ENCODE assay signal across 14 cellular contexts in genomic region chr12:47752552-47752951, GRCh38. TPM values are rescaled to one million over a fixed set of nuclear protein-coding genes. Genes with fewer than 3 reads are reported as not detected.
A peak's percentile ranks its signal among the peaks of the same experiment; 100 is the strongest.
DNase-seq lines count a peak whose midpoint lies in the region; ATAC-seq and TF ChIP-seq lines count a peak whose summit lies in the region.
"Had no signal": no experiment of that assay in that cellular context is flagged by ENCODE, and none has a peak within 500 bp of the region (broad histone marks: within the 10 kb centered on the region; RNA-seq: fewer than 3 reads in every experiment).

No MANE protein-coding gene starts in this region.

- peak; percentile 97 for DNase-seq in GM23248
- peak; percentile 84 for DNase-seq in adipocyte (ENCODE audit: low read depth)
- DNase-seq in fibroblast of the conjunctiva (ENCODE audit: low read depth): peak; percentile 43
- DNase-seq in stomach: no peak
- DNase-seq in activated CD4-positive, alpha-beta T cell treated with anti-CD3 and anti-CD28 coated beads, Interleukin-2, amount 10 ng/mL, durations not matched to agents 7 days and 5 days: no peak
- DNase-seq in NAMALWA (ENCODE audit: low spot score): no peak
- no peak for DNase-seq in activated T-cell treated with anti-CD3 and anti-CD28 coated beads, Interleukin-2, amount 50 U/mL, for 72 hours
- DNase-seq in brain microvascular endothelial cell: no peak
- DNase-seq: COR-L47; glutamatergic neuron; KG1; NCI-H524; stimulated activated CD4-positive, alpha-beta T cell treated with anti-CD3 and anti-CD28 coated beads, Interleukin-15, amount 100 ng/mL, for 24 hours; stimulated activated naive CD4-positive, alpha-beta T cell treated with Interleukin-2 at 50 U/mL for 16 hours had no signal

- ATAC-seq in activated T-cell treated with anti-CD3 and anti-CD28 coated beads, Interleukin-2, amount 50 U/mL, for 72 hours (replicated peaks in 1 of 2): no peak

- H3K27ac ChIP-seq in GM23248 (peak overlapping the region; percentile 83), stomach (peak overlapping the region; percentile 5 to 88 (median 77)), brain microvascular endothelial cell (no peak overlapping the region)

- no peaks in the 10 kb centered on the region for H3K79me2 ChIP-seq in GM23248 (ENCODE audit: insufficient read depth)

- CTCF ChIA-PET in activated CD4-positive, alpha-beta T cell treated with anti-CD3 and anti-CD28 coated beads, Interleukin-2, amount 10 ng/mL, durations not matched to agents 7 days and 5 days (lab: Charles Lee): interaction anchor here (0.7 to 4.2 kb wide), 6 partner anchors 9 to 37 kb away, joined by 3 to 18 read pairs (median 6); no protein-coding TSS in a partner anchor

- H3K27me3 ChIP-seq in GM23248 (replicated peaks; ENCODE audit: insufficient read depth): no peaks in the 10 kb centered on the region
- no peaks in the 10 kb centered on the region for H3K27me3 ChIP-seq in adipocyte (replicated peaks; ENCODE audit: control insufficient read depth, insufficient read depth, low read length)
- no peaks in the 10 kb centered on the region for H3K27me3 ChIP-seq in stomach
- H3K27me3 ChIP-seq in brain microvascular endothelial cell (replicated peaks): no peaks in the 10 kb centered on the region

- peak overlapping the region; percentile 58; the same call in 1 of the 2 replicates for H2AFZ ChIP-seq in GM23248

- H3K36me3 Mint-ChIP-seq in activated CD4-positive, alpha-beta T cell treated with anti-CD3 and anti-CD28 coated beads, Interleukin-2, amount 10 ng/mL, durations not matched to agents 7 days and 5 days (ENCODE audit: low read depth): no peaks in the 10 kb centered on the region
- no peaks in the 10 kb centered on the region for H3K36me3 Mint-ChIP-seq in activated T-cell treated with anti-CD3 and anti-CD28 coated beads, Interleukin-2, amount 50 U/mL, for 72 hours (ENCODE audit: insufficient read depth in 2 of 2)

- H3K27ac Mint-ChIP-seq in activated CD4-positive, alpha-beta T cell treated with anti-CD3 and anti-CD28 coated beads, Interleukin-2, amount 10 ng/mL, durations not matched to agents 7 days and 5 days: no peak overlapping the region
- H3K27ac Mint-ChIP-seq in activated T-cell treated with anti-CD3 and anti-CD28 coated beads, Interleukin-2, amount 50 U/mL, for 72 hours: no peak overlapping the region

- 6 to 10% methylated on average over 7 of the region's 7 CpGs for WGBS in GM23248 (ENCODE audit: low coverage in 1 of 2, low lambda C conversion rate in 2 of 2, missing lambda C conversion rate in 2 of 2), 2 experiments
- 59 to 71% (median 64%) methylated on average over 5 to 7 of the region's 7 CpGs for WGBS in stomach, 5 donors

- no peak overlapping the region for H3K4me3 ChIP-seq in GM23248
- no peak overlapping the region for H3K4me3 ChIP-seq in adipocyte (ENCODE audit: low read length)
- H3K4me3 ChIP-seq in stomach: no peak overlapping the region
- H3K4me3 ChIP-seq in brain microvascular endothelial cell (ENCODE audit: low read depth, low read length): no peak overlapping the region

- no peak overlapping the region for H3K4me3 Mint-ChIP-seq in activated CD4-positive, alpha-beta T cell treated with anti-CD3 and anti-CD28 coated beads, Interleukin-2, amount 10 ng/mL, durations not matched to agents 7 days and 5 days
- H3K4me3 Mint-ChIP-seq in activated T-cell treated with anti-CD3 and anti-CD28 coated beads, Interleukin-2, amount 50 U/mL, for 72 hours: no peak overlapping the region

- POLR2A ChIA-PET in activated CD4-positive, alpha-beta T cell treated with anti-CD3 and anti-CD28 coated beads, Interleukin-2, amount 10 ng/mL, durations not matched to agents 7 days and 5 days (lab: Charles Lee): no interaction called here

- TF ChIP-seq POLR2A in stomach (IDR thresholded peaks at IDR 0.05): no peak

- no peak for TF ChIP-seq EP300 in stomach (IDR thresholded peaks at IDR 0.05)

- no peaks in the 10 kb centered on the region for H3K9me2 ChIP-seq in GM23248 (ENCODE audit: insufficient read depth)

- no peak for TF ChIP-seq CTCF in stomach (IDR thresholded peaks at IDR 0.05)
- TF ChIP-seq CTCF in brain microvascular endothelial cell (IDR thresholded peaks at IDR 0.05; ENCODE audit: low read depth, low read length, missing control alignments): no peak

- peaks cover 23% of the 10 kb centered on the region for H3F3A ChIP-seq in GM23248 (ENCODE audit: insufficient read depth)

- H4K20me1 ChIP-seq in GM23248 (ENCODE audit: insufficient read depth): no peaks in the 10 kb centered on the region

- H3K4me1 Mint-ChIP-seq in activated CD4-positive, alpha-beta T cell treated with anti-CD3 and anti-CD28 coated beads, Interleukin-2, amount 10 ng/mL, durations not matched to agents 7 days and 5 days: peaks cover 16% of the 10 kb centered on the region
- H3K4me1 Mint-ChIP-seq in activated T-cell treated with anti-CD3 and anti-CD28 coated beads, Interleukin-2, amount 50 U/mL, for 72 hours (ENCODE audit: low read depth): peaks cover 29% of the 10 kb centered on the region

- peak overlapping the region; percentile 52 for H3K4me2 ChIP-seq in GM23248 (ENCODE audit: unreplicated experiment)

- H3K36me3 ChIP-seq in GM23248 (ENCODE audit: low read depth) (no peaks in the 10 kb centered on the region), adipocyte (ENCODE audit: control insufficient read depth, insufficient read depth, low read length, severe bottlenecking) (no peaks in the 10 kb centered on the region), stomach (peaks cover 4 to 38% (median 36%) of the 10 kb centered on the region in 4 donors), brain microvascular endothelial cell (replicated peaks) (no peaks in the 10 kb centered on the region)

- intact Hi-C loops in stomach (cut with DNase I; ENCODE audit: low total_unique reads): no loop called here

- H3K9ac ChIP-seq in GM23248: peak overlapping the region; percentile 59
- no peak overlapping the region for H3K9ac ChIP-seq in adipocyte (ENCODE audit: low read length)

- no peaks in the 10 kb centered on the region for H3K9me3 Mint-ChIP-seq in activated CD4-positive, alpha-beta T cell treated with anti-CD3 and anti-CD28 coated beads, Interleukin-2, amount 10 ng/mL, durations not matched to agents 7 days and 5 days
- H3K9me3 Mint-ChIP-seq in activated T-cell treated with anti-CD3 and anti-CD28 coated beads, Interleukin-2, amount 50 U/mL, for 72 hours: no peaks in the 10 kb centered on the region

- no peaks in the 10 kb centered on the region for H3K27me3 Mint-ChIP-seq in activated CD4-positive, alpha-beta T cell treated with anti-CD3 and anti-CD28 coated beads, Interleukin-2, amount 10 ng/mL, durations not matched to agents 7 days and 5 days
- peaks cover 6% of the 10 kb centered on the region for H3K27me3 Mint-ChIP-seq in activated T-cell treated with anti-CD3 and anti-CD28 coated beads, Interleukin-2, amount 50 U/mL, for 72 hours (ENCODE audit: low read depth)

- in situ Hi-C loops in GM23248 (cut with MboI) (no loop called here), brain microvascular endothelial cell (cut with HindIII; ENCODE audit: low pct_ligation_motif_present, low sequenced_read_pairs) (no loop called here)

- H3K4me1 ChIP-seq in GM23248 (ENCODE audit: insufficient read depth) (peaks cover 27% of the 10 kb centered on the region), adipocyte (ENCODE audit: control insufficient read depth, insufficient read depth, low read length) (peaks cover 15% of the 10 kb centered on the region), stomach (peaks cover 46 to 58% (median 56%) of the 10 kb centered on the region in 4 donors)

- no peaks in the 10 kb centered on the region for H3K9me3 ChIP-seq in GM23248 (ENCODE audit: low read depth)
- H3K9me3 ChIP-seq in adipocyte (ENCODE audit: control insufficient read depth, low read length): no peaks in the 10 kb centered on the region
- H3K9me3 ChIP-seq in stomach: no peaks in the 10 kb centered on the region

RNA-seq across cellular contexts. Expression of gene RAPGEF3, which starts 6.1 kb away (rescaled TPM):
- 1.3 and 3.7 TPM in 2 replicates for total RNA-seq in GM23248 (2014; rRNA removed; shearing (Covaris generic))
- polyA plus RNA-seq in GM23248 (2016; fragmentation: Nextera tagmentation; extraction: Ambion mirVana): 1.1 and 1.4 TPM in 2 replicates
- 100 to 1,000 TPM in 1 of 5 donors, 10 to 100 TPM in 4; 15.9 to 114 (median 25.0) TPM for total RNA-seq in stomach
- 10 to 100 TPM; 21.2 to 33.1 (median 22.9) TPM for polyA plus RNA-seq in stomach
- total RNA-seq in activated CD4-positive, alpha-beta T cell treated with anti-CD3 and anti-CD28 coated beads, Interleukin-2, amount 10 ng/mL, durations not matched to agents 7 days and 5 days: under 1 TPM in 1 of 2 experiments, not detected in 1; 0.15 TPM
- 1 to 10 TPM in 1 of 2 donors, under 1 TPM in 1; 0.62 to 1.4 TPM for total RNA-seq in activated T-cell treated with anti-CD3 and anti-CD28 coated beads, Interleukin-2, amount 50 U/mL, for 72 hours

RNA-seq across cellular contexts. Expression of gene SLC48A1, which starts 20.5 kb away (rescaled TPM):
- total RNA-seq in GM23248 (2014; rRNA removed; shearing (Covaris generic)): 16.4 and 20.9 TPM in 2 replicates
- polyA plus RNA-seq in GM23248 (2016; fragmentation: Nextera tagmentation; extraction: Ambion mirVana) (19.1 and 21.8 TPM in 2 replicates), stomach (10 to 100 TPM in 1 of 3 donors, 1 to 10 TPM in 2; 6.3 to 18.2 (median 9.4) TPM)
- total RNA-seq in stomach: 10 to 100 TPM in 3 of 5 donors, 1 to 10 TPM in 2; 2.3 to 29.0 (median 18.1) TPM
- 1 to 10 TPM; 7.9 to 9.1 TPM for total RNA-seq in activated CD4-positive, alpha-beta T cell treated with anti-CD3 and anti-CD28 coated beads, Interleukin-2, amount 10 ng/mL, durations not matched to agents 7 days and 5 days
- total RNA-seq in activated T-cell treated with anti-CD3 and anti-CD28 coated beads, Interleukin-2, amount 50 U/mL, for 72 hours: 10 to 100 TPM; 14.6 to 15.2 TPM

RNA-seq across cellular contexts. Expression of gene ENDOU, which starts 27.3 kb away (rescaled TPM):
- total RNA-seq in GM23248 (2014; rRNA removed; shearing (Covaris generic)): 0.22 TPM in 1 of 2 replicates, not detected in the other
- polyA plus RNA-seq in GM23248 (2016; fragmentation: Nextera tagmentation; extraction: Ambion mirVana) (0.10 TPM in 1 of 2 replicates, not detected in the other), stomach (1 to 10 TPM in 1 of 3 donors, not detected in 2; 7.6 TPM)
- 1 to 10 TPM in 1 of 5 donors, not detected in 4; 1.8 TPM for total RNA-seq in stomach
- not detected for total RNA-seq in activated CD4-positive, alpha-beta T cell treated with anti-CD3 and anti-CD28 coated beads, Interleukin-2, amount 10 ng/mL, durations not matched to agents 7 days and 5 days
- total RNA-seq in activated T-cell treated with anti-CD3 and anti-CD28 coated beads, Interleukin-2, amount 50 U/mL, for 72 hours: under 1 TPM; 0.26 to 0.44 TPM

RNA-seq across cellular contexts. Expression of gene RPAP3, which starts 46.7 kb away (rescaled TPM):
- 16.2 and 18.6 TPM in 2 replicates for total RNA-seq in GM23248 (2014; rRNA removed; shearing (Covaris generic))
- 27.7 and 27.8 TPM in 2 replicates for polyA plus RNA-seq in GM23248 (2016; fragmentation: Nextera tagmentation; extraction: Ambion mirVana)
- total RNA-seq in stomach: 10 to 100 TPM in 4 of 5 donors, 1 to 10 TPM in 1; 3.5 to 47.4 (median 17.3) TPM
- 10 to 100 TPM in 1 of 3 donors, 1 to 10 TPM in 2; 7.9 to 10.8 (median 8.5) TPM for polyA plus RNA-seq in stomach
- total RNA-seq in activated CD4-positive, alpha-beta T cell treated with anti-CD3 and anti-CD28 coated beads, Interleukin-2, amount 10 ng/mL, durations not matched to agents 7 days and 5 days: 10 to 100 TPM; 40.3 to 42.9 TPM
- 10 to 100 TPM; 34.4 to 36.0 TPM for total RNA-seq in activated T-cell treated with anti-CD3 and anti-CD28 coated beads, Interleukin-2, amount 50 U/mL, for 72 hours

Comparison
In these comparisons a context has a peak if more than half of its experiments do, and no peak if none do; other contexts are left out.
1. DNase-seq: peak in GM23248 (single experiment), adipocyte (single experiment) and fibroblast of the conjunctiva (single experiment); none in stomach (single experiment), activated CD4-positive, alpha-beta T cell treated with anti-CD3 and anti-CD28 coated beads, Interleukin-2, amount 10 ng/mL, durations not matched to agents 7 days and 5 days (single experiment), NAMALWA (single experiment), activated T-cell treated with anti-CD3 and anti-CD28 coated beads, Interleukin-2, amount 50 U/mL, for 72 hours (0 of 2) and brain microvascular endothelial cell (single experiment).